8 cellular contexts compared by ENCODE assay signal in the genomic region with DNA sequence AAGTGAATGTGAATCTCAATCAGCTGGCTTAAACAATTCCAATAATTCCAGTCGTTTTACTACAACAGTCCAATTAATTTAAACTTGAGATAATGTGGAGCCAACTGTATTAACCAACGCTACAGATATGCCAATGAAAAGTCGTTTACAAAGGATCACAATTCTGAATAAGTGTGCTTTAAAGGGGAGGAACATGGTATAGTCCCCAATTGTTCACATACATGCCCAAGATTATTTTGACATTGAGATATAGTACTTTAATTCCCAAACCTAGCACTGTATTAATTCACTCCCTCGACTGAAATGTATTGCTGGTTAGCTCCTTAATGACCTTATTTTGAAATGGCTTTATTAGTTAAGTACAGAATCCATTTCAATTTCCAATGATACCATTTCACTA. TPM values are rescaled to one million over a fixed set of nuclear protein-coding genes. Genes with fewer than 3 reads are reported as not detected.
A peak's percentile ranks its signal among the peaks of the same experiment; 100 is the strongest.
DNase-seq lines count a peak whose midpoint lies in the region; ATAC-seq and TF ChIP-seq lines count a peak whose summit lies in the region.

No MANE protein-coding gene starts in this region.

- ATAC-seq in natural killer cell treated with Interleukin-12 subunit alpha and Interleukin-12 subunit beta and Interleukin-15 and Interleukin-18, amount 100 ng/mL, for 72 hours, result no peak
- no peak for ATAC-seq in GM21447 (IDR thresholded peaks at IDR 0.05; ENCODE audit: unreplicated experiment)
- ATAC-seq in HG03175 (IDR thresholded peaks at IDR 0.05; ENCODE audit: unreplicated experiment), result no peak
- no peak for ATAC-seq in HG03135 (IDR thresholded peaks at IDR 0.05; ENCODE audit: unreplicated experiment)

- H3K27ac Mint-ChIP-seq in dendritic cell treated with granulocyte-macrophage colony-stimulating factor and Interleukin-4, amounts not matched to agents 40 ng/mL and 50 ng/mL, for 4 days, result peak overlapping the region; percentile 97
- H3K27ac Mint-ChIP-seq in natural killer cell treated with Interleukin-12 subunit alpha and Interleukin-12 subunit beta and Interleukin-15 and Interleukin-18, amount 100 ng/mL, for 72 hours, result peak overlapping the region; percentile 96 to 98

- H3K4me1 Mint-ChIP-seq in dendritic cell treated with granulocyte-macrophage colony-stimulating factor and Interleukin-4, amounts not matched to agents 40 ng/mL and 50 ng/mL, for 4 days (ENCODE audit: low read depth), result peaks cover 36% of the 10 kb centered on the region
- peaks cover 40 to 72% of the 10 kb centered on the region in 2 donors for H3K4me1 Mint-ChIP-seq in natural killer cell treated with Interleukin-12 subunit alpha and Interleukin-12 subunit beta and Interleukin-15 and Interleukin-18, amount 100 ng/mL, for 72 hours (ENCODE audit: low read depth in 2 of 2)

- H3K4me2 ChIP-seq in Karpas-422 (ENCODE audit: low read depth, low read length, poor library complexity, severe bottlenecking), result peak overlapping the region; percentile 79

- intact Hi-C loops in dendritic cell treated with granulocyte-macrophage colony-stimulating factor and Interleukin-4, amounts not matched to agents 40 ng/mL and 50 ng/mL, for 4 days (cut with micrococcal nuclease), result loop anchor here (2.0 to 10.0 kb wide), 4 partner anchors 109 to 545 kb away; a partner anchor contains a TSS

- no peak for TF ChIP-seq CTCF in BE2C (IDR thresholded peaks at IDR 0.05; ENCODE audit: low read depth, low read length)

- H3K36me3 Mint-ChIP-seq in dendritic cell treated with granulocyte-macrophage colony-stimulating factor and Interleukin-4, amounts not matched to agents 40 ng/mL and 50 ng/mL, for 4 days (ENCODE audit: low read depth), result peaks cover 51% of the 10 kb centered on the region
- H3K36me3 Mint-ChIP-seq in natural killer cell treated with Interleukin-12 subunit alpha and Interleukin-12 subunit beta and Interleukin-15 and Interleukin-18, amount 100 ng/mL, for 72 hours, result peaks cover 20% of the 10 kb centered on the region

- no peak overlapping the region for H2AFZ ChIP-seq in Karpas-422 (ENCODE audit: low read length)

- H3K9me3 ChIP-seq in BE2C (no peaks in the 10 kb centered on the region), Karpas-422 (ENCODE audit: low read length) (no peaks in the 10 kb centered on the region)

- no peaks in the 10 kb centered on the region; the same call in 1 of the 2 replicates for H3K36me3 ChIP-seq in BE2C
- peaks cover 28% of the 10 kb centered on the region for H3K36me3 ChIP-seq in Karpas-422 (ENCODE audit: insufficient read depth, low read length)

- peaks cover 4% of the 10 kb centered on the region; the same call in 1 of the 2 replicates for H3K4me1 ChIP-seq in BE2C
- peaks cover 52% of the 10 kb centered on the region for H3K4me1 ChIP-seq in Karpas-422 (ENCODE audit: low read length)

- H3K4me3 Mint-ChIP-seq in dendritic cell treated with granulocyte-macrophage colony-stimulating factor and Interleukin-4, amounts not matched to agents 40 ng/mL and 50 ng/mL, for 4 days, result peak overlapping the region; percentile 94
- peak overlapping the region; percentile 99 for H3K4me3 Mint-ChIP-seq in natural killer cell treated with Interleukin-12 subunit alpha and Interleukin-12 subunit beta and Interleukin-15 and Interleukin-18, amount 100 ng/mL, for 72 hours

- H3K4me3 ChIP-seq in BE2C (ENCODE audit: low read depth, low read length), result peak overlapping the region; percentile 98
- peak overlapping the region; percentile 97 for H3K4me3 ChIP-seq in Karpas-422 (ENCODE audit: low read length)

- H3K9me2 ChIP-seq in Karpas-422 (replicated peaks; ENCODE audit: insufficient read depth, low read length), result no peaks in the 10 kb centered on the region

- DNase-seq in BE2C (no peak), Karpas-422 (no peak), hepatic stellate cell (ENCODE audit: low spot score) (no peak)
- no peak for DNase-seq in natural killer cell treated with Interleukin-12 subunit alpha and Interleukin-12 subunit beta and Interleukin-15 and Interleukin-18, amount 100 ng/mL, for 72 hours (ENCODE audit: low spot score)

- H3K79me2 ChIP-seq in Karpas-422 (ENCODE audit: low read length), result peaks cover 73% of the 10 kb centered on the region

- no peaks in the 10 kb centered on the region for H3K27me3 Mint-ChIP-seq in dendritic cell treated with granulocyte-macrophage colony-stimulating factor and Interleukin-4, amounts not matched to agents 40 ng/mL and 50 ng/mL, for 4 days
- no peaks in the 10 kb centered on the region for H3K27me3 Mint-ChIP-seq in natural killer cell treated with Interleukin-12 subunit alpha and Interleukin-12 subunit beta and Interleukin-15 and Interleukin-18, amount 100 ng/mL, for 72 hours

- H3K9me3 Mint-ChIP-seq in dendritic cell treated with granulocyte-macrophage colony-stimulating factor and Interleukin-4, amounts not matched to agents 40 ng/mL and 50 ng/mL, for 4 days, result no peaks in the 10 kb centered on the region
- no peaks in the 10 kb centered on the region for H3K9me3 Mint-ChIP-seq in natural killer cell treated with Interleukin-12 subunit alpha and Interleukin-12 subunit beta and Interleukin-15 and Interleukin-18, amount 100 ng/mL, for 72 hours

- peaks cover 57% of the 10 kb centered on the region for H4K20me1 ChIP-seq in Karpas-422 (ENCODE audit: insufficient read depth, low read depth, low read length)

- peak overlapping the region; percentile 98 for H3K9ac ChIP-seq in Karpas-422 (ENCODE audit: low read length)

- no peaks in the 10 kb centered on the region for H3K27me3 ChIP-seq in BE2C
- H3K27me3 ChIP-seq in Karpas-422 (ENCODE audit: low read length), result no peaks in the 10 kb centered on the region

- peak overlapping the region; percentile 89 for H3K27ac ChIP-seq in Karpas-422 (ENCODE audit: low read length)

RNA-seq across cellular contexts. Expression of a gene that starts 2.5 kb away (rescaled TPM):
- 61.8 TPM for polyA plus RNA-seq in BE2C (2012; ENCODE audit: insufficient read depth, insufficient read length, low read depth)
- total RNA-seq in Karpas-422 (2014; rRNA removed; shearing (Covaris generic); ENCODE audit: low replicate concordance), result 47.0 and 50.1 TPM in 2 replicates
- total RNA-seq in natural killer cell treated with Interleukin-12 subunit alpha and Interleukin-12 subunit beta and Interleukin-15 and Interleukin-18, amount 100 ng/mL, for 72 hours, result 100 to 1,000 TPM in 1 of 2 donors, 10 to 100 TPM in 1; 78.3 to 101 TPM
